9 cellular contexts compared by ENCODE assay signal in genomic region chr12:113154351-113154973, GRCh38. TPM values are rescaled to one million over a fixed set of nuclear protein-coding genes. Genes with fewer than 3 reads are reported as not detected.
DNase-seq lines count a peak whose midpoint lies in the region; ATAC-seq and TF ChIP-seq lines count a peak whose summit lies in the region.
"Had no signal": no experiment of that assay in that cellular context is flagged by ENCODE, and none has a peak within 500 bp of the region (broad histone marks: within the 10 kb centered on the region; RNA-seq: fewer than 3 reads in every experiment).

No MANE protein-coding gene starts in this region.

- H3K27me3 Mint-ChIP-seq in activated T-cell treated with anti-CD3 and anti-CD28 coated beads, Interleukin-2, amount 50 U/mL, for 72 hours (ENCODE audit: low read depth): peaks cover 11% of the 10 kb centered on the region

- H3K4me3 Mint-ChIP-seq in activated T-cell treated with anti-CD3 and anti-CD28 coated beads, Interleukin-2, amount 50 U/mL, for 72 hours: peak overlapping the region; percentile 59 to 87

- peaks cover 20% of the 10 kb centered on the region for H3K4me1 Mint-ChIP-seq in activated T-cell treated with anti-CD3 and anti-CD28 coated beads, Interleukin-2, amount 50 U/mL, for 72 hours (ENCODE audit: low read depth)

- H3K36me3 ChIP-seq in iPS-18a (ENCODE audit: control insufficient read depth, low read depth, low read length): peaks cover 14% of the 10 kb centered on the region
- H3K36me3 ChIP-seq in thyroid gland: peaks cover 14 to 18% of the 10 kb centered on the region in 2 donors

- H3K27ac Mint-ChIP-seq in activated T-cell treated with anti-CD3 and anti-CD28 coated beads, Interleukin-2, amount 50 U/mL, for 72 hours: no peak overlapping the region
- H3K27ac Mint-ChIP-seq: T-helper 1 cell treated with Interleukin-12 subunit alpha and Interleukin-12 subunit beta and Interleukin-4 antibody, amounts not matched to agents 30 μg/mL and 1 μg/mL, for 36 hours had no signal

- H3K9ac ChIP-seq in iPS-18a (ENCODE audit: low read length): no peak overlapping the region

- DNase-seq in stimulated activated CD4-positive, alpha-beta T cell treated with anti-CD3 and anti-CD28 coated beads, Interleukin-15, amount 100 ng/mL, for 24 hours: peak; percentile 53
- no peak for DNase-seq in stimulated activated CD4-positive, alpha-beta T cell treated with anti-CD3 and anti-CD28 coated beads, Interleukin-12 subunit alpha, Interleukin-12 subunit beta, amount 100 ng/mL, for 4 hours
- DNase-seq in activated T-cell treated with anti-CD3 and anti-CD28 coated beads, Interleukin-2, amount 50 U/mL, for 72 hours: peak; percentile 34 to 40
- DNase-seq in thyroid gland: peak; percentile 58 to 64
- no peak for DNase-seq in COLO829 (ENCODE audit: low spot score)
- DNase-seq in SHP77 treated with DMSO at 0.1 percent for 48 hours (lab: John Stamatoyannopoulos, UW): no peak

- intact Hi-C loops in thyroid gland (cut with DNase I): loop anchor here (5.0 to 10.0 kb wide), 2 partner anchors 50 to 102 kb away; no protein-coding TSS in a partner anchor

- TF ChIP-seq POLR2A in thyroid gland (IDR thresholded peaks at IDR 0.05): no peak

- H3K4me1 ChIP-seq in iPS-18a (ENCODE audit: control insufficient read depth, low read depth, low read length) (peaks cover 6% of the 10 kb centered on the region), thyroid gland (peaks cover 12 to 23% of the 10 kb centered on the region in 2 donors)

- H3K9me3 ChIP-seq in iPS-18a (ENCODE audit: control insufficient read depth, low read depth, low read length): no peaks in the 10 kb centered on the region
- H3K9me3 ChIP-seq in thyroid gland: no peaks in the 10 kb centered on the region

- no peak overlapping the region for H3K27ac ChIP-seq in iPS-18a (ENCODE audit: low read length)
- no peak overlapping the region for H3K27ac ChIP-seq in thyroid gland

- peaks cover 0 to 2% of the 10 kb centered on the region in 2 donors for H3K36me3 Mint-ChIP-seq in activated T-cell treated with anti-CD3 and anti-CD28 coated beads, Interleukin-2, amount 50 U/mL, for 72 hours (ENCODE audit: insufficient read depth in 2 of 2)

- peak in 1 of 2 donors; percentile 18 for ATAC-seq in activated T-cell treated with anti-CD3 and anti-CD28 coated beads, Interleukin-2, amount 50 U/mL, for 72 hours (replicated peaks in 1 of 2)
- ATAC-seq in HG03521 (IDR thresholded peaks at IDR 0.05; ENCODE audit: unreplicated experiment): no peak

- H3K27me3 ChIP-seq in iPS-18a (ENCODE audit: control insufficient read depth, insufficient read depth, low read length): peaks cover 65% of the 10 kb centered on the region
- no peaks in the 10 kb centered on the region for H3K27me3 ChIP-seq in thyroid gland

- H3K9me3 Mint-ChIP-seq in activated T-cell treated with anti-CD3 and anti-CD28 coated beads, Interleukin-2, amount 50 U/mL, for 72 hours: no peaks in the 10 kb centered on the region
- H3K9me3 Mint-ChIP-seq: T-helper 1 cell treated with Interleukin-12 subunit alpha and Interleukin-12 subunit beta and Interleukin-4 antibody, amounts not matched to agents 30 μg/mL and 1 μg/mL, for 36 hours had no signal

- no peak for TF ChIP-seq CTCF in thyroid gland (IDR thresholded peaks at IDR 0.05)

- H3K4me3 ChIP-seq in iPS-18a (ENCODE audit: low read length): peak overlapping the region; percentile 26
- peak overlapping the region in 1 of 3 donors; percentile 4 for H3K4me3 ChIP-seq in thyroid gland (replicated peaks in 1 of 3)

- WGBS in thyroid gland, 2 donors: 5 to 50% methylated on average over 1 to 26 of the region's 51 CpGs

RNA-seq across cellular contexts. Expression of gene CFAP73, which starts 4.9 kb away (rescaled TPM):
- total RNA-seq in activated T-cell treated with anti-CD3 and anti-CD28 coated beads, Interleukin-2, amount 50 U/mL, for 72 hours: 1 to 10 TPM; 2.0 to 2.1 TPM
- total RNA-seq in thyroid gland: under 1 TPM in 1 of 4 donors, not detected in 3; 0.56 TPM

RNA-seq across cellular contexts. Expression of gene RASAL1, which starts 18.9 kb away (rescaled TPM):
- 10 to 100 TPM in 1 of 2 donors, 1 to 10 TPM in 1; 6.7 to 13.4 TPM for total RNA-seq in activated T-cell treated with anti-CD3 and anti-CD28 coated beads, Interleukin-2, amount 50 U/mL, for 72 hours
- total RNA-seq in thyroid gland: 10 to 100 TPM; 27.3 to 52.9 (median 45.1) TPM

RNA-seq across cellular contexts. Expression of gene DDX54, which starts 30.8 kb away (rescaled TPM):
- 10 to 100 TPM; 81.4 to 82.7 TPM for total RNA-seq in activated T-cell treated with anti-CD3 and anti-CD28 coated beads, Interleukin-2, amount 50 U/mL, for 72 hours
- total RNA-seq in thyroid gland: 10 to 100 TPM; 59.9 to 79.3 (median 68.8) TPM

RNA-seq across cellular contexts. Expression of gene RITA1, which starts 31.1 kb away (rescaled TPM):
- 10 to 100 TPM; 21.3 to 25.1 TPM for total RNA-seq in activated T-cell treated with anti-CD3 and anti-CD28 coated beads, Interleukin-2, amount 50 U/mL, for 72 hours
- 10 to 100 TPM; 26.6 to 39.6 (median 32.8) TPM for total RNA-seq in thyroid gland

Comparison
In these comparisons a context has a peak if more than half of its experiments do, and no peak if none do; other contexts are left out.
1. DNase-seq: peak in stimulated activated CD4-positive, alpha-beta T cell treated with anti-CD3 and anti-CD28 coated beads, Interleukin-15, amount 100 ng/mL, for 24 hours (single experiment), activated T-cell treated with anti-CD3 and anti-CD28 coated beads, Interleukin-2, amount 50 U/mL, for 72 hours (2 of 2) and thyroid gland (2 of 2); none in stimulated activated CD4-positive, alpha-beta T cell treated with anti-CD3 and anti-CD28 coated beads, Interleukin-12 subunit alpha, Interleukin-12 subunit beta, amount 100 ng/mL, for 4 hours (single experiment), COLO829 (single experiment) and SHP77 treated with DMSO at 0.1 percent for 48 hours (single experiment).